In the genomic region with DNA sequence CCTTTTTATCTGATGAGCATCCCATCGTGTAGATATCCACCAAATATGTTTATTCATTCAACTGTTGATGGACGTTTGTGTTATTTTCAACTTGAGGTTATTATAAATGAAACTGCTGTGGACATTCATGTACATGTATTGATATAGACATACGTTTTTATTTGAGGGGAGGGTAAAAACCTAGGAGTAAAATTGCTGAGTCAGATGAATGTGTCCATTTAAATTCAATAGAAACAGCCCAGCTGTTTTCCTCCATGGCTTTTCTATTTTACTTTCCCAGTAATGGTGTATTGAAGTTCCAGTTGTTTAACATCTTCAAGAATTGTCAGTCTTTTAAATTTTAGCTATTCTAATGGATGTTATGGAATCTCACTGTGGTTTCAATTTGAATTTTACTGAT, we compare ENCODE assay signal across 1 cellular context.
TF ChIP-seq lines count a peak whose summit lies in the region.

No MANE protein-coding gene starts in this region.

TF ChIP-seq in GM23338, 12 proteins besides CTCF, POLR2A, EP300 and RAD21 (continued from another document):
- no peak for TF ChIP-seq NANOG (IDR thresholded peaks at IDR 0.05; ENCODE audit: borderline replicate concordance)
- TF ChIP-seq CREB1 (CRISPR knock-in tag; IDR thresholded peaks at IDR 0.05; ENCODE audit: low read depth) = no peak
- TF ChIP-seq ZNF114 (CRISPR knock-in tag; IDR thresholded peaks at IDR 0.05) = no peak
